10 cellular contexts compared by ENCODE assay signal in genomic region chr13:33612641-33613638, GRCh38.
DNase-seq lines count a peak whose midpoint lies in the region; ATAC-seq and TF ChIP-seq lines count a peak whose summit lies in the region.
"Had no signal": no experiment of that assay in that cellular context is flagged by ENCODE, and none has a peak within 500 bp of the region (broad histone marks: within the 10 kb centered on the region; RNA-seq: fewer than 3 reads in every experiment).

No MANE protein-coding gene starts in this region.

- H3K36me3 Mint-ChIP-seq in activated naive CD4-positive, alpha-beta T cell treated with anti-CD3 and anti-CD28 coated beads, Interleukin-2, amount 50 U/mL, for 72 hours = peaks cover 0 to 39% of the 10 kb centered on the region in 2 donors

- no peak overlapping the region for H3K4me3 ChIP-seq in GM12865 (ENCODE audit: low read depth, low read length)
- H3K4me3 ChIP-seq: left lung had no signal

- ATAC-seq in GM19025 (IDR thresholded peaks at IDR 0.05; ENCODE audit: low read depth, unreplicated experiment) (peak; percentile 79), HG03045 (IDR thresholded peaks at IDR 0.05; ENCODE audit: unreplicated experiment) (peak; percentile 58), HG03108 (IDR thresholded peaks at IDR 0.05; ENCODE audit: unreplicated experiment) (no peak)
- ATAC-seq in activated naive CD4-positive, alpha-beta T cell treated with anti-CD3 and anti-CD28 coated beads, Interleukin-2, amount 50 U/mL, for 72 hours = peak; percentile 78 to 89
- ATAC-seq: left lung had no signal

- H3K9me3 Mint-ChIP-seq in activated naive CD4-positive, alpha-beta T cell treated with anti-CD3 and anti-CD28 coated beads, Interleukin-2, amount 50 U/mL, for 72 hours = peaks cover 0 to 18% of the 10 kb centered on the region in 2 donors

- peak overlapping the region; percentile 81 to 96 for H3K27ac Mint-ChIP-seq in activated naive CD4-positive, alpha-beta T cell treated with anti-CD3 and anti-CD28 coated beads, Interleukin-2, amount 50 U/mL, for 72 hours

- peak; percentile 21 for DNase-seq in GM12865 (ENCODE audit: low read depth)
- DNase-seq in activated naive CD4-positive, alpha-beta T cell treated with anti-CD3 and anti-CD28 coated beads, Interleukin-2, amount 50 U/mL, for 72 hours (ENCODE audit: low spot score in 2 of 2) = peak in 1 of 2 donors; percentile 39
- DNase-seq in T1000 (lab: John Stamatoyannopoulos, UW) = no peak
- no peak for DNase-seq in HK-2 (ENCODE audit: unreplicated experiment)
- DNase-seq in NCI-H82 (lab: John Stamatoyannopoulos, UW) = no peak
- DNase-seq: left lung, SK-N-SH had no signal

- no peak for TF ChIP-seq CTCF in GM12865 (IDR thresholded peaks at IDR 0.05; ENCODE audit: insufficient read depth, low read depth, low read length, missing control alignments)
